35 cellular contexts compared by ENCODE assay signal in genomic region chrX:149865390-149865789, GRCh38. TPM values are rescaled to one million over a fixed set of nuclear protein-coding genes. Genes with fewer than 3 reads are reported as not detected.
"Had no signal": no experiment of that assay in that cellular context is flagged by ENCODE, and none has a peak within 500 bp of the region (broad histone marks: within the 10 kb centered on the region; RNA-seq: fewer than 3 reads in every experiment).

No MANE protein-coding gene starts in this region.

- FAIRE-seq: bronchial epithelial cell, TTC549 had no signal

- H3K4me1 ChIP-seq: ascending aorta had no signal

- H3K36me3 ChIP-seq: ascending aorta, cardiac muscle cell, WERI-Rb-1 had no signal

- DNase-seq: activated CD4-positive, alpha-beta memory T cell treated with anti-CD3 and anti-CD28 coated beads, Interleukin-2, amount 10 ng/mL, durations not matched to agents 7 days and 5 days; activated CD4-positive, alpha-beta T cell treated with anti-CD3 and anti-CD28 coated beads for 1 hour; activated CD4-positive, alpha-beta T cell treated with anti-CD3 and anti-CD28 coated beads for 36 hours; activated CD4-positive, alpha-beta T cell treated with anti-CD3 and anti-CD28 coated beads for 48 hours; activated CD4-positive, alpha-beta T cell treated with anti-CD3 and anti-CD28 coated beads, Interleukin-2, amount 10 ng/mL, durations not matched to agents 7 days and 5 days; activated CD4-positive, alpha-beta T cell treated with anti-CD3 and anti-CD28 coated beads, Interleukin-2, amount 50 U/mL, for 48 hours; activated CD4-positive, CD25-positive, alpha-beta regulatory T cell; activated CD8-positive, alpha-beta memory T cell treated with anti-CD3 and anti-CD28 coated beads for 24 hours; activated CD8-positive, alpha-beta memory T cell treated with anti-CD3 and anti-CD28 coated beads, Interleukin-2, amount 10 ng/mL, durations not matched to agents 7 days and 5 days; activated CD8-positive, alpha-beta memory T cell treated with anti-CD3 and anti-CD28 coated beads, Interleukin-2, amount 50 U/mL, for 48 hours; activated CD8-positive, alpha-beta T cell treated with anti-CD3 and anti-CD28 coated beads, Interleukin-2, amount 10 ng/mL, durations not matched to agents 7 days and 5 days; activated effector memory CD4-positive, alpha-beta T cell treated with Interleukin-2 at 50 U/mL for 16 hours; activated gamma-delta T cell; activated naive CD4-positive, alpha-beta T cell treated with anti-CD3 and anti-CD28 coated beads, Interleukin-2, amount 10 ng/mL, durations not matched to agents 7 days and 5 days; activated naive CD4-positive, alpha-beta T cell treated with Interleukin-2 at 50 U/mL for 16 hours; activated naive CD8-positive, alpha-beta T cell treated with anti-CD3 and anti-CD28 coated beads, Interleukin-2, amount 10 ng/mL, durations not matched to agents 7 days and 5 days; activated naive CD8-positive, alpha-beta T cell treated with anti-CD3 and anti-CD28 coated beads, Interleukin-2, amount 50 U/mL, for 24 hours; activated T-cell treated with anti-CD3 and anti-CD28 coated beads, Interleukin-2, amount 50 U/mL, for 24 hours; activated T-cell treated with anti-CD3 and anti-CD28 coated beads, Interleukin-2, amount 50 U/mL, for 48 hours; amygdala; anterior cingulate cortex; caudate nucleus; cerebellar nuclear complex; T-helper 1 cell; T-helper 2 cell; T-helper 9 cell; WERI-Rb-1 had no signal

- H3K27me3 ChIP-seq: ascending aorta, cardiac muscle cell had no signal

- H3K27ac ChIP-seq: ascending aorta, cardiac muscle cell, WERI-Rb-1 had no signal

- ATAC-seq: activated CD4-positive, alpha-beta T cell treated with anti-CD3 and anti-CD28 coated beads for 36 hours; activated CD4-positive, CD25-positive, alpha-beta regulatory T cell treated with anti-CD3 and anti-CD28 coated beads, Interleukin-2, amount 50 U/mL, for 24 hours; activated CD8-positive, alpha-beta memory T cell treated with anti-CD3 and anti-CD28 coated beads, Interleukin-2, amount 10 ng/mL, durations not matched to agents 7 days and 5 days; activated CD8-positive, alpha-beta T cell treated with anti-CD3 and anti-CD28 coated beads, Interleukin-2, amount 10 ng/mL, durations not matched to agents 7 days and 5 days; activated naive CD8-positive, alpha-beta T cell treated with anti-CD3 and anti-CD28 coated beads, Interleukin-2, amount 50 U/mL, for 24 hours; WTC11 had no signal

- H3K4me3 ChIP-seq: ascending aorta, cardiac muscle cell had no signal

- H3K9me3 ChIP-seq: ascending aorta had no signal

RNA-seq across cellular contexts. Expression of gene MAGEA8, which starts 15.6 kb away (rescaled TPM):
- total RNA-seq: activated CD4-positive, alpha-beta memory T cell treated with anti-CD3 and anti-CD28 coated beads, Interleukin-2, amount 10 ng/mL, durations not matched to agents 7 days and 5 days; activated CD4-positive, alpha-beta T cell treated with anti-CD3 and anti-CD28 coated beads for 36 hours; activated CD4-positive, alpha-beta T cell treated with anti-CD3 and anti-CD28 coated beads, Interleukin-2, amount 10 ng/mL, durations not matched to agents 7 days and 5 days; activated CD8-positive, alpha-beta memory T cell treated with anti-CD3 and anti-CD28 coated beads, Interleukin-2, amount 10 ng/mL, durations not matched to agents 7 days and 5 days; activated CD8-positive, alpha-beta T cell treated with anti-CD3 and anti-CD28 coated beads, Interleukin-2, amount 10 ng/mL, durations not matched to agents 7 days and 5 days; activated naive CD8-positive, alpha-beta T cell treated with anti-CD3 and anti-CD28 coated beads, Interleukin-2, amount 10 ng/mL, durations not matched to agents 7 days and 5 days; activated T-helper 2 cell treated with anti-CD3 and anti-CD28 coated beads, Interferon-gamma antibody, Interleukin-2, Interleukin-4, amounts not matched to agents 10 μg/mL and 5 μg/mL and 100 μg/mL, durations not matched to agents 14 hours and 24 hours and 36 hours; ascending aorta; bronchial epithelial cell; cardiac muscle cell; WTC11 had no signal
- polyA plus RNA-seq: adipose tissue had no signal
